Comparison of ENCODE assay signal across 33 cellular contexts in genomic region chr1:151624783-151625182, GRCh38.
"Had no signal": no experiment of that assay in that cellular context is flagged by ENCODE, and none has a peak within 500 bp of the region (broad histone marks: within the 10 kb centered on the region; RNA-seq: fewer than 3 reads in every experiment).

No MANE protein-coding gene starts in this region.

- DNase-seq: activated B cell treated with CpG ODN at 0.5 μM for 24 hours; activated CD4-positive, alpha-beta memory T cell treated with anti-CD3 and anti-CD28 coated beads for 36 hours; activated CD4-positive, alpha-beta T cell treated with anti-CD3 and anti-CD28 coated beads for 4 hours; activated CD4-positive, alpha-beta T cell treated with anti-CD3 and anti-CD28 coated beads, Interleukin-2, amount 10 ng/mL, durations not matched to agents 24 days and 14 days; activated CD4-positive, alpha-beta T cell treated with anti-CD3 and anti-CD28 coated beads, Interleukin-2, amount 50 U/mL, for 1 hour; activated CD4-positive, alpha-beta T cell treated with anti-CD3 and anti-CD28 coated beads, Interleukin-2, amount 50 U/mL, for 4 hours; activated CD4-positive, CD25-positive, alpha-beta regulatory T cell treated with anti-CD3 and anti-CD28 coated beads, Interleukin-2, amount 50 U/mL, for 72 hours; activated CD8-positive, alpha-beta memory T cell treated with anti-CD3 and anti-CD28 coated beads, Interleukin-2, amount 50 U/mL, for 4 hours; activated CD8-positive, alpha-beta T cell treated with anti-CD3 and anti-CD28 coated beads for 36 hours; activated effector memory CD4-positive, alpha-beta T cell treated with anti-CD3 and anti-CD28 coated beads, Interleukin-2, amount 50 U/mL, for 16 hours; activated gamma-delta T cell treated with Interleukin-2 at 50 U/mL for 16 hours; activated naive CD4-positive, alpha-beta T cell; activated naive CD4-positive, alpha-beta T cell treated with anti-CD3 and anti-CD28 coated beads for 36 hours; activated naive CD4-positive, alpha-beta T cell treated with anti-CD3 and anti-CD28 coated beads, Interleukin-2, amount 50 U/mL, for 16 hours; activated naive CD8-positive, alpha-beta T cell treated with anti-CD3 and anti-CD28 coated beads for 36 hours; activated T-cell treated with anti-CD3 and anti-CD28 coated beads for 4 hours; activated T-cell treated with anti-CD3 and anti-CD28 coated beads, Interleukin-2, amount 50 U/mL, for 1 hour; activated T-cell treated with anti-CD3 and anti-CD28 coated beads, Interleukin-2, amount 50 U/mL, for 4 hours; activated T-cell treated with anti-CD3 and anti-CD28 coated beads, Interleukin-2, amount 50 U/mL, for 72 hours; adrenal gland; amniotic stem cell; aorta; body of pancreas; brain microvascular endothelial cell; caudate nucleus; cerebellar nuclear complex; colonic mucosa; T-helper 17 cell; T1000 had no signal

- H3K4me1 ChIP-seq: colonic mucosa had no signal

- H3K36me3 ChIP-seq: adrenal gland, brain microvascular endothelial cell, cardiac muscle cell, colonic mucosa had no signal

- H3K27ac ChIP-seq: adrenal gland, body of pancreas, brain microvascular endothelial cell, cardiac muscle cell, colonic mucosa, VCaP had no signal

- H3K9me3 ChIP-seq: adrenal gland, body of pancreas, colonic mucosa had no signal

- H3K4me3 ChIP-seq: adrenal gland, body of pancreas, cardiac muscle cell, colonic mucosa had no signal

- H3K27me3 ChIP-seq: adrenal gland, body of pancreas, brain microvascular endothelial cell, cardiac muscle cell, colonic mucosa had no signal

- ATAC-seq: activated CD8-positive, alpha-beta T cell treated with anti-CD3 and anti-CD28 coated beads for 36 hours; activated naive CD4-positive, alpha-beta T cell treated with anti-CD3 and anti-CD28 coated beads, Interleukin-2, amount 50 U/mL, for 72 hours; activated T-cell treated with anti-CD3 and anti-CD28 coated beads, Interleukin-2, amount 50 U/mL, for 4 hours; activated T-cell treated with anti-CD3 and anti-CD28 coated beads, Interleukin-2, amount 50 U/mL, for 72 hours; activated T-helper 17 cell treated with anti-CD3 and anti-CD28 coated beads, Interleukin-2, amount 50 U/mL, for 72 hours; body of pancreas; T-helper 17 cell had no signal
